Comparison of ENCODE assay signal across 28 cellular contexts in genomic region chr3:4709336-4709735, GRCh38.
DNase-seq lines count a peak whose midpoint lies in the region; ATAC-seq, FAIRE-seq and TF ChIP-seq lines count a peak whose summit lies in the region.
"Had no signal": no experiment of that assay in that cellular context is flagged by ENCODE, and none has a peak within 500 bp of the region (broad histone marks: within the 10 kb centered on the region; RNA-seq: fewer than 3 reads in every experiment).

No MANE protein-coding gene starts in this region.

- no peak overlapping the region for H3K27ac ChIP-seq in keratinocyte (ENCODE audit: control insufficient read depth, insufficient read depth, low read length)
- H3K27ac ChIP-seq: HL-60, parathyroid adenoma, transverse colon had no signal

- FAIRE-seq in keratinocyte (lab: Jason Lieb, UNC) = peak; percentile 83
- FAIRE-seq: small intestine had no signal

- H3K9me1 ChIP-seq in keratinocyte (ENCODE audit: control insufficient read depth, extremely low read depth, insufficient read depth, low read length) = no peaks in the 10 kb centered on the region

- no peaks in the 10 kb centered on the region for H3K9me3 ChIP-seq in keratinocyte (ENCODE audit: control insufficient read depth, low read depth, low read length)
- H3K9me3 ChIP-seq: Caco-2, transverse colon had no signal

- no peaks in the 10 kb centered on the region for H3K79me2 ChIP-seq in keratinocyte (ENCODE audit: control insufficient read depth, insufficient read depth, low read length)
- H3K79me2 ChIP-seq: parathyroid adenoma had no signal

- H3K36me3 ChIP-seq in keratinocyte (ENCODE audit: control insufficient read depth in 2 of 2, extremely low read depth in 1 of 2, insufficient read depth in 2 of 2, low read length in 2 of 2) = no peaks in the 10 kb centered on the region

- no peak overlapping the region for H2AFZ ChIP-seq in keratinocyte (ENCODE audit: control insufficient read depth, low read length)
- H2AFZ ChIP-seq: parathyroid adenoma had no signal

- no peak for ATAC-seq in GM19463 (IDR thresholded peaks at IDR 0.05; ENCODE audit: unreplicated experiment)
- no peak for ATAC-seq in GM18873 (IDR thresholded peaks at IDR 0.05; ENCODE audit: low FRiP score, unreplicated experiment)
- ATAC-seq: activated naive CD4-positive, alpha-beta T cell treated with anti-CD3 and anti-CD28 coated beads, Interleukin-2, amount 50 U/mL, for 72 hours had no signal

- no peak overlapping the region for H3K9ac ChIP-seq in keratinocyte (ENCODE audit: control insufficient read depth, extremely low read depth, insufficient read depth, low read length)
- H3K9ac ChIP-seq: parathyroid adenoma had no signal

- dilution Hi-C loops in keratinocyte (cut with MboI; ENCODE audit: extremely low pct_ligation_motif_present, low sequenced_read_pairs) = no loop called here

- no peaks in the 10 kb centered on the region for H3K27me3 ChIP-seq in keratinocyte (ENCODE audit: control insufficient read depth, extremely low read depth, insufficient read depth, low read length)
- H3K27me3 ChIP-seq: transverse colon had no signal

- no peak overlapping the region for H3K4me3 ChIP-seq in choroid plexus epithelial cell (ENCODE audit: low read depth, low read length)
- no peak overlapping the region for H3K4me3 ChIP-seq in keratinocyte (ENCODE audit: control insufficient read depth in 2 of 3, extremely low read depth in 1 of 3, insufficient read depth in 2 of 3, low read depth in 1 of 3, low read length in 3 of 3)
- H3K4me3 ChIP-seq: lung, transverse colon had no signal

- no peaks in the 10 kb centered on the region for H4K20me1 ChIP-seq in keratinocyte (ENCODE audit: control insufficient read depth, extremely low read depth, insufficient read depth, low read length)

- H3K4me1 ChIP-seq in keratinocyte (ENCODE audit: control insufficient read depth, extremely low read depth, insufficient read depth, low read length) = peaks cover 14% of the 10 kb centered on the region
- H3K4me1 ChIP-seq: Caco-2 had no signal

- H3K4me2 ChIP-seq in keratinocyte (ENCODE audit: control insufficient read depth, extremely low read depth, insufficient read depth, low read depth, low read length) = no peak overlapping the region

- DNase-seq in EH (ENCODE audit: low read depth) = peak; percentile 53
- DNase-seq in NCI-H226 = peak; percentile 38
- peak; percentile 30 for DNase-seq in choroid plexus epithelial cell (ENCODE audit: low read depth)
- no peak for DNase-seq in keratinocyte (ENCODE audit: low read depth, low spot score)
- DNase-seq in NCI-H524 treated with DMSO at 0.1 percent for 48 hours (lab: John Stamatoyannopoulos, UW) = no peak
- no peak for DNase-seq in ureter (ENCODE audit: low spot score)
- DNase-seq: ACHN; activated CD4-positive, alpha-beta memory T cell treated with anti-CD3 and anti-CD28 coated beads for 36 hours; activated CD4-positive, CD25-positive, alpha-beta regulatory T cell treated with anti-CD3 and anti-CD28 coated beads, Interleukin-2, amount 50 U/mL, for 72 hours; activated CD8-positive, alpha-beta memory T cell treated with anti-CD3 and anti-CD28 coated beads, Interleukin-2, amount 50 U/mL, for 4 hours; aorta; C1 segment of cervical spinal cord; Caco-2; Karpas-422; MV-4-11; NCI-H524; NK-92 treated with Interleukin-12 subunit alpha and Interleukin-12 subunit beta, amount 100 ng/mL, for 24 hours; SHP77 treated with DMSO at 0.1 percent for 48 hours; small intestine; stimulated activated CD4-positive, alpha-beta T cell treated with anti-CD3 and anti-CD28 coated beads, Interleukin-1b, Interleukin-23, amount 100 ng/mL, for 48 hours; stimulated activated CD8-positive, alpha-beta memory T cell treated with anti-CD3 and anti-CD28 coated beads, Interleukin-4, amount 100 ng/mL, for 48 hours; transverse colon had no signal

- TF ChIP-seq CTCF in choroid plexus epithelial cell (conservative IDR thresholded peaks at IDR 0.05; ENCODE audit: low read depth, low read length) (no peak), keratinocyte (optimal IDR thresholded peaks at IDR 0.05 in 1 of 3, IDR thresholded peaks at IDR 0.05 in 1 of 3, conservative IDR thresholded peaks at IDR 0.05 in 1 of 3; ENCODE audit: extremely low read depth in 1 of 3, insufficient read depth in 2 of 3, low read length in 3 of 3) (no peak)

Comparison
In these comparisons a context has a peak if more than half of its experiments do, and no peak if none do; other contexts are left out.
1. DNase-seq: peak in EH (single experiment), NCI-H226 (single experiment) and choroid plexus epithelial cell (single experiment); none in keratinocyte (single experiment), NCI-H524 treated with DMSO at 0.1 percent for 48 hours (single experiment) and ureter (single experiment).